ENCODE assay signal across 1 cellular context in genomic region chr10:7298495-7298894, GRCh38.
TF ChIP-seq lines count a peak whose summit lies in the region.

No MANE protein-coding gene starts in this region.

TF ChIP-seq in HEK293, 187 proteins besides CTCF, POLR2A, EP300 and RAD21 (continued from another document):
- TF ChIP-seq SCRT2 (tag by site-specific recombination; IDR thresholded peaks at IDR 0.05), result peak; percentile 54; the same call in 1 of the 2 replicates
- TF ChIP-seq ZNF692 (tag by site-specific recombination; IDR thresholded peaks at IDR 0.05), result no peak
- no peak for TF ChIP-seq ZNF514 (tag by site-specific recombination; IDR thresholded peaks at IDR 0.05)
- TF ChIP-seq YY2 (tag by site-specific recombination; IDR thresholded peaks at IDR 0.05), result no peak
